In genomic region chr2:33477473-33478468, GRCh38 we compare ENCODE assay signal across 8 cellular contexts. TPM values are rescaled to one million over a fixed set of nuclear protein-coding genes. Genes with fewer than 3 reads are reported as not detected.
DNase-seq lines count a peak whose midpoint lies in the region; ATAC-seq and TF ChIP-seq lines count a peak whose summit lies in the region.

No MANE protein-coding gene starts in this region.

- 58% methylated on average over 20 of the region's 20 CpGs for WGBS in right cardiac atrium
- no CpG with 5 or more reads among the region's 20 CpGs for WGBS in H9 (ENCODE audit: extremely low coverage, insufficient read length, low lambda C conversion rate)

- H3K79me2 ChIP-seq in H9 (ENCODE audit: insufficient read depth, low read length), result no peaks in the 10 kb centered on the region

- H2BK5ac ChIP-seq in H9 (ENCODE audit: insufficient read length, low read length), result no peak overlapping the region

- H3K4me2 ChIP-seq in H9 (ENCODE audit: insufficient read depth, insufficient read length, low read length), result no peak overlapping the region

- H3K9me3 ChIP-seq in right cardiac atrium (ENCODE audit: control insufficient read depth, low read length) (no peaks in the 10 kb centered on the region), H9 (ENCODE audit: control insufficient read depth, low read depth, low read length) (no peaks in the 10 kb centered on the region)

- intact Hi-C loops in activated naive CD4-positive, alpha-beta T cell treated with anti-CD3 and anti-CD28 coated beads for 36 hours (cut with micrococcal nuclease), result loop anchor here (1.0 to 10.0 kb wide), 5 partner anchors 11 to 1413 kb away; partner anchors contain the start of genes SPAST and TTC27
- intact Hi-C loops in activated CD4-positive, alpha-beta memory T cell treated with anti-CD3 and anti-CD28 coated beads for 36 hours (cut with micrococcal nuclease), result loop anchor here (1.0 kb wide), 2 partner anchors 20 to 49 kb away; no protein-coding TSS in a partner anchor
- intact Hi-C loops in right cardiac atrium (cut with DNase I), result loop anchor here in 2 of 4 donors (5.0 to 10.0 kb wide), 2 partner anchors 57 to 105 kb away; no protein-coding TSS in a partner anchor

- H3K27ac ChIP-seq in right cardiac atrium (ENCODE audit: low read length), result peak overlapping the region; percentile 80
- no peak overlapping the region for H3K27ac ChIP-seq in H9 (ENCODE audit: insufficient read length, low read depth, low read length)

- no peak for TF ChIP-seq CTCF in H9 (conservative IDR thresholded peaks at IDR 0.05)

- H3K9me3 Mint-ChIP-seq in activated naive CD4-positive, alpha-beta T cell treated with anti-CD3 and anti-CD28 coated beads for 36 hours, result no peaks in the 10 kb centered on the region
- H3K9me3 Mint-ChIP-seq in activated CD4-positive, alpha-beta memory T cell treated with anti-CD3 and anti-CD28 coated beads for 36 hours, result no peaks in the 10 kb centered on the region
- H3K9me3 Mint-ChIP-seq in H9, result peaks cover 8 to 12% of the 10 kb centered on the region in 2 experiments

- H2BK12ac ChIP-seq in H9 (ENCODE audit: insufficient read length, low read depth, low read length), result no peak overlapping the region

- peak overlapping the region; percentile 8 for H3K4me3 ChIP-seq in right cardiac atrium (ENCODE audit: low read length)

- H4K91ac ChIP-seq in H9 (ENCODE audit: insufficient read length, low read depth, low read length), result no peak overlapping the region

- ATAC-seq in HG03108 (IDR thresholded peaks at IDR 0.05; ENCODE audit: unreplicated experiment), result peak; percentile 31
- ATAC-seq in right cardiac atrium, result peak in 1 of 2 donors; percentile 51

- peak; percentile 34 for DNase-seq in activated naive CD4-positive, alpha-beta T cell treated with anti-CD3 and anti-CD28 coated beads for 36 hours
- DNase-seq in activated naive CD4-positive, alpha-beta T cell treated with anti-CD3 and anti-CD28 coated beads, Interleukin-2, amount 50 U/mL, for 16 hours, result no peak
- DNase-seq in activated CD4-positive, alpha-beta memory T cell treated with anti-CD3 and anti-CD28 coated beads for 36 hours, result peak; percentile 39
- DNase-seq in right cardiac atrium (peak; percentile 53 to 75 (median 72)), NCI-H2107 (lab: John Stamatoyannopoulos, UW) (no peak), H9 (no peak)
- peak; percentile 22 for DNase-seq in stimulated activated CD4-positive, alpha-beta T cell treated with anti-CD3 and anti-CD28 coated beads, Interleukin-15, amount 100 ng/mL, for 24 hours

- H3K4me1 Mint-ChIP-seq in activated naive CD4-positive, alpha-beta T cell treated with anti-CD3 and anti-CD28 coated beads for 36 hours (ENCODE audit: low read depth), result peaks cover 25% of the 10 kb centered on the region
- peaks cover 33% of the 10 kb centered on the region for H3K4me1 Mint-ChIP-seq in activated CD4-positive, alpha-beta memory T cell treated with anti-CD3 and anti-CD28 coated beads for 36 hours (ENCODE audit: low read depth)
- peaks cover 11 to 12% of the 10 kb centered on the region in 2 experiments for H3K4me1 Mint-ChIP-seq in H9

- CTCF ChIA-PET in activated naive CD4-positive, alpha-beta T cell treated with anti-CD3 and anti-CD28 coated beads for 36 hours (lab: Charles Lee), result interaction anchor here (0.6 to 1.9 kb wide), 4 partner anchors 11 to 106 kb away, joined by 3 to 8 read pairs (median 3); no protein-coding TSS in a partner anchor
- CTCF ChIA-PET in activated CD4-positive, alpha-beta memory T cell treated with anti-CD3 and anti-CD28 coated beads for 36 hours (lab: Charles Lee), result interaction anchor here (0.6 to 2.9 kb wide), 5 partner anchors 11 to 122 kb away, joined by 3 to 35 read pairs (median 4); partner anchors contain the start of gene FAM98A

- H4K20me1 ChIP-seq in H9 (ENCODE audit: control insufficient read depth, insufficient read depth, insufficient read length), result no peaks in the 10 kb centered on the region

- H3K36me3 Mint-ChIP-seq in activated naive CD4-positive, alpha-beta T cell treated with anti-CD3 and anti-CD28 coated beads for 36 hours (ENCODE audit: low read depth), result no peaks in the 10 kb centered on the region
- H3K36me3 Mint-ChIP-seq in activated CD4-positive, alpha-beta memory T cell treated with anti-CD3 and anti-CD28 coated beads for 36 hours, result no peaks in the 10 kb centered on the region
- peaks cover 3 to 13% (median 5%) of the 10 kb centered on the region in 3 experiments; a peak in 6 of 7 replicates for H3K36me3 Mint-ChIP-seq in H9 (ENCODE audit: insufficient read depth in 1 of 3, low read depth in 3 of 3)

- POLR2A ChIA-PET in activated CD4-positive, alpha-beta memory T cell treated with anti-CD3 and anti-CD28 coated beads for 36 hours (lab: Charles Lee), result interaction anchor here (0.6 to 2.8 kb wide), 4 partner anchors 10 to 122 kb away, joined by 3 to 12 read pairs (median 4); partner anchors contain the start of gene FAM98A

- H2AFZ ChIP-seq in H9 (ENCODE audit: low read length), result no peak overlapping the region

- no peak overlapping the region for H4K5ac ChIP-seq in H9 (ENCODE audit: insufficient read length, low read depth, low read length)

- no peak overlapping the region for H3K9ac ChIP-seq in H9 (ENCODE audit: extremely low read depth, insufficient read length, low read length)

- H3K56ac ChIP-seq in H9 (ENCODE audit: insufficient read length, low read depth, low read length), result no peak overlapping the region

- H2AK5ac ChIP-seq in H9 (ENCODE audit: insufficient read length, low read length), result no peak overlapping the region

- H3K27ac Mint-ChIP-seq in activated naive CD4-positive, alpha-beta T cell treated with anti-CD3 and anti-CD28 coated beads for 36 hours, result peak overlapping the region; percentile 91
- peak overlapping the region; percentile 64 for H3K27ac Mint-ChIP-seq in activated CD4-positive, alpha-beta memory T cell treated with anti-CD3 and anti-CD28 coated beads for 36 hours
- H3K27ac Mint-ChIP-seq in H9, result no peak overlapping the region

- no peaks in the 10 kb centered on the region for H3K27me3 Mint-ChIP-seq in activated naive CD4-positive, alpha-beta T cell treated with anti-CD3 and anti-CD28 coated beads for 36 hours (ENCODE audit: low read depth)
- no peaks in the 10 kb centered on the region for H3K27me3 Mint-ChIP-seq in activated CD4-positive, alpha-beta memory T cell treated with anti-CD3 and anti-CD28 coated beads for 36 hours
- H3K27me3 Mint-ChIP-seq in H9 (ENCODE audit: low read depth), result peaks cover 12% of the 10 kb centered on the region

- H3T11ph ChIP-seq in H9 (ENCODE audit: low read length), result no peak overlapping the region

- H3K4ac ChIP-seq in H9 (ENCODE audit: low read depth, low read length), result no peak overlapping the region

- H2BK20ac ChIP-seq in H9 (ENCODE audit: low read depth, low read length, poor library complexity, severe bottlenecking), result no peak overlapping the region

- peaks cover 5% of the 10 kb centered on the region for H3K4me1 ChIP-seq in right cardiac atrium (ENCODE audit: control insufficient read depth, insufficient read depth, low read length)
- peaks cover 2% of the 10 kb centered on the region; the same call in 1 of the 2 replicates for H3K4me1 ChIP-seq in H9 (ENCODE audit: insufficient read depth, low read length)

- no peak overlapping the region for H3K23ac ChIP-seq in H9 (ENCODE audit: insufficient read length, low read depth, low read length)

- H3K79me1 ChIP-seq in H9 (ENCODE audit: insufficient read depth, low read depth, low read length, poor library complexity, severe bottlenecking), result no peaks in the 10 kb centered on the region

- no peak overlapping the region for H3K18ac ChIP-seq in H9 (ENCODE audit: insufficient read length, low read depth, low read length)

- no peak overlapping the region for H3K14ac ChIP-seq in H9 (ENCODE audit: insufficient read depth, low read length)

- no peak overlapping the region for H2BK120ac ChIP-seq in H9 (ENCODE audit: low read depth, low read length, poor library complexity, severe bottlenecking)

- peak overlapping the region; percentile 81 for H3K4me3 Mint-ChIP-seq in activated naive CD4-positive, alpha-beta T cell treated with anti-CD3 and anti-CD28 coated beads for 36 hours
- peak overlapping the region; percentile 80 for H3K4me3 Mint-ChIP-seq in activated CD4-positive, alpha-beta memory T cell treated with anti-CD3 and anti-CD28 coated beads for 36 hours
- H3K4me3 Mint-ChIP-seq in H9, result no peak overlapping the region

- H3K23me2 ChIP-seq in H9 (ENCODE audit: insufficient read length, low read depth, low read length, poor library complexity, severe bottlenecking), result no peaks in the 10 kb centered on the region

- no peak overlapping the region for H4K8ac ChIP-seq in H9 (replicated peaks; ENCODE audit: insufficient read length, low read depth, low read length)

- no peak overlapping the region for H2BK15ac ChIP-seq in H9 (ENCODE audit: low read depth, low read length)

- H3K27me3 ChIP-seq in right cardiac atrium (ENCODE audit: control insufficient read depth, insufficient read depth) (no peaks in the 10 kb centered on the region), H9 (ENCODE audit: insufficient read depth, low read length) (no peaks in the 10 kb centered on the region; the same call in 1 of the 2 replicates)

RNA-seq across cellular contexts. Expression of gene RASGRP3, which starts 1.3 kb away (rescaled TPM):
- 1 to 10 TPM; 1.9 to 2.3 TPM for total RNA-seq in activated naive CD4-positive, alpha-beta T cell treated with anti-CD3 and anti-CD28 coated beads for 36 hours
- 1 to 10 TPM; 1.2 to 1.9 TPM for total RNA-seq in activated CD4-positive, alpha-beta memory T cell treated with anti-CD3 and anti-CD28 coated beads for 36 hours
- 10 to 100 TPM; 38.2 to 61.6 (median 49.6) TPM for total RNA-seq in right cardiac atrium
- 22.7 TPM for polyA plus RNA-seq in right cardiac atrium
- total RNA-seq in H9 (2021), result not detected in 2 replicates

Comparison
In these comparisons a context has a peak if more than half of its experiments do, and no peak if none do; other contexts are left out.
1. DNase-seq: peak in activated naive CD4-positive, alpha-beta T cell treated with anti-CD3 and anti-CD28 coated beads for 36 hours (single experiment), activated CD4-positive, alpha-beta memory T cell treated with anti-CD3 and anti-CD28 coated beads for 36 hours (single experiment), right cardiac atrium (3 of 3) and stimulated activated CD4-positive, alpha-beta T cell treated with anti-CD3 and anti-CD28 coated beads, Interleukin-15, amount 100 ng/mL, for 24 hours (single experiment); none in activated naive CD4-positive, alpha-beta T cell treated with anti-CD3 and anti-CD28 coated beads, Interleukin-2, amount 50 U/mL, for 16 hours (single experiment), NCI-H2107 (single experiment) and H9 (single experiment).
2. H3K27ac Mint-ChIP-seq: peak in activated naive CD4-positive, alpha-beta T cell treated with anti-CD3 and anti-CD28 coated beads for 36 hours (single experiment) and activated CD4-positive, alpha-beta memory T cell treated with anti-CD3 and anti-CD28 coated beads for 36 hours (single experiment); none in H9 (0 of 3).
3. H3K4me3 Mint-ChIP-seq: peak in activated naive CD4-positive, alpha-beta T cell treated with anti-CD3 and anti-CD28 coated beads for 36 hours (single experiment) and activated CD4-positive, alpha-beta memory T cell treated with anti-CD3 and anti-CD28 coated beads for 36 hours (single experiment); none in H9 (0 of 2).
4. RNA of gene RASGRP3, which starts 1.3 kb away (total RNA-seq): 38.2 to 61.6 TPM in right cardiac atrium; 1.9 to 2.3 TPM in activated naive CD4-positive, alpha-beta T cell treated with anti-CD3 and anti-CD28 coated beads for 36 hours, 1.2 to 1.9 TPM in activated CD4-positive, alpha-beta memory T cell treated with anti-CD3 and anti-CD28 coated beads for 36 hours and not detected in H9; every median in the first group is over 10 times any median in the second.